ENCODE assay signal across 8 cellular contexts in the genomic region with DNA sequence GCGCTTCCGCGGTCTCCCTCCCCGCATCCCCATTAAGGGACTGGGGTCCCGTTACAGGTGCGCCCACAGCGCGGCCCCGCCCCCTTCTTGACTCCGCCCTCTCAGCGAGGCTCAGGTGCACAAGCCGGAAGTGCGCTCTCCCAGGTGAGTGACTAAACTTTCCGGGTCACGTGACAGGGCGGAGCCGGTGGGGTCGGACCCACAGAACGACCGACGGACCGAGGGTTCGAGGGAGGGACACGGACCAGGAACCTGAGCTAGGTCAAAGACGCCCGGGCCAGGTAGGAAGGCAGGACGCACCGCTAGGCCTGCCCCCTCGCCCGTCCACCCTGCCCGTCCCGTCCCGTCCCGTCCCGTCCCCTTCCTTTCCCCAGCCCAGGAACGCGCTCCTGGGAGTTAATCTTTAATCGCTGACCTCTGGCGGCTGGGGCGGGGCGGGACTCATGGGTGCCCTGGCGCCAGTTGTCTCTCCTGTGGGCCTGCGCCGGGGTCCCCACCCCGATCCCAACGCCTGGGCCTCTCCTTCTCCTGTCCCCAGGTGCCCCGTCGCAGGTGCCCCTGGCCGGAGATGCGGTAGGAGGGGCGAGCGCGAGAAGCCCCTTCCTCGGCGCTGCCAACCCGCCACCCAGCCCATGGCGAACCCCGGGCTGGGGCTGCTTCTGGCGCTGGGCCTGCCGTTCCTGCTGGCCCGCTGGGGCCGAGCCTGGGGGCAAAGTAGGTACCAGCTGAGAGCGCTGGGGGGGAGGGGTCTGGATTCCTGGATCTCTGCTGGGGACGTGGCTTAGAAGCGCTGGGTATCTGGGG. TPM values are rescaled to one million over a fixed set of nuclear protein-coding genes. Genes with fewer than 3 reads are reported as not detected.
DNase-seq lines count a peak whose midpoint lies in the region; ATAC-seq and TF ChIP-seq lines count a peak whose summit lies in the region.

Gene CRB3 (plus strand): TSS at position 202 of the 804 bp plus-strand sequence. CDS start 431 bp downstream, at position 633.

- peaks cover 55% of the 10 kb centered on the region for H3K36me3 Mint-ChIP-seq in Calu3 (ENCODE audit: insufficient read depth, unreplicated experiment)
- H3K36me3 Mint-ChIP-seq in nephron progenitor cell (ENCODE audit: low read depth) = no peaks in the 10 kb centered on the region
- H3K36me3 Mint-ChIP-seq in HFFc6 (ENCODE audit: low read depth) = no peaks in the 10 kb centered on the region

- no peak for TF ChIP-seq CTCF in Calu3 (IDR thresholded peaks at IDR 0.05; ENCODE audit: unreplicated experiment)
- TF ChIP-seq CTCF in nephron progenitor cell (IDR thresholded peaks at IDR 0.05) = no peak
- TF ChIP-seq CTCF in HFFc6 (IDR thresholded peaks at IDR 0.05) = no peak

- TSS peak; percentile 8 for BruUV-seq in Calu3 (replicated peaks; lab: Mats Ljungman, UMichigan)

- no peaks in the 10 kb centered on the region for H3K27me3 Mint-ChIP-seq in Calu3 (ENCODE audit: unreplicated experiment)
- H3K27me3 Mint-ChIP-seq in nephron progenitor cell (ENCODE audit: low read depth, poor library complexity) = peaks cover 84% of the 10 kb centered on the region
- H3K27me3 Mint-ChIP-seq in HFFc6 (ENCODE audit: insufficient read depth) = peaks cover 23% of the 10 kb centered on the region

- H3K4me1 Mint-ChIP-seq in Calu3 (ENCODE audit: low read depth, unreplicated experiment) (peaks cover 15% of the 10 kb centered on the region), nephron progenitor cell (peaks cover 11% of the 10 kb centered on the region), HFFc6 (ENCODE audit: low read depth) (peaks cover 10% of the 10 kb centered on the region)

- no peaks in the 10 kb centered on the region for H3K9me3 Mint-ChIP-seq in Calu3 (ENCODE audit: low read depth, unreplicated experiment)
- H3K9me3 Mint-ChIP-seq in nephron progenitor cell = no peaks in the 10 kb centered on the region
- no peaks in the 10 kb centered on the region for H3K9me3 Mint-ChIP-seq in HFFc6

- H3K4me3 Mint-ChIP-seq in Calu3 (ENCODE audit: low read depth, unreplicated experiment) = peak within 1 kb of the TSS; percentile 90
- no peak within 1 kb of the TSS for H3K4me3 Mint-ChIP-seq in nephron progenitor cell
- H3K4me3 Mint-ChIP-seq in HFFc6 = no peak within 1 kb of the TSS

- intact Hi-C loops in Calu3 (cut with micrococcal nuclease; ENCODE audit: unreplicated experiment) = no loop called here

- no peak for ATAC-seq in GM21529 (IDR thresholded peaks at IDR 0.05; ENCODE audit: unreplicated experiment)
- ATAC-seq in HG02678 (IDR thresholded peaks at IDR 0.05; ENCODE audit: unreplicated experiment) = no peak

- CTCF ChIA-PET in Calu3 (lab: Charles Lee) = interaction anchor here (0.7 kb wide), 1 partner anchor 104 kb away, joined by 3 read pairs; no protein-coding TSS in a partner anchor

- H3K27ac Mint-ChIP-seq in Calu3 (ENCODE audit: unreplicated experiment) = peak within 1 kb of the TSS; percentile 89
- H3K27ac Mint-ChIP-seq in nephron progenitor cell = no peak within 1 kb of the TSS
- H3K27ac Mint-ChIP-seq in HFFc6 = no peak within 1 kb of the TSS

- DNase-seq in Calu3 (peak; percentile 95), NCI-H345 treated with DMSO at 0.1 percent for 48 hours (lab: John Stamatoyannopoulos, UW; ENCODE audit: unreplicated experiment) (peak; percentile 67), nephron progenitor cell (peak; percentile 36), mesenteric fat pad (ENCODE audit: low spot score) (no peak), HFFc6 (no peak)
- DNase-seq in central memory CD4-positive, alpha-beta T cell = peak; percentile 27

RNA-seq across cellular contexts. Expression of gene CRB3, which starts in this region (rescaled TPM):
- 45.6 and 47.6 TPM in 2 replicates for total RNA-seq in Calu3 (2022)
- not detected for total RNA-seq in mesenteric fat pad
- not detected for total RNA-seq in HFFc6 (2021; fragmentation: NEBNext Ultra II Directional; extraction: Animal tissue kit (Norgen Biotek cat#: 25700))

Comparison
In these comparisons a context has a peak if more than half of its experiments do, and no peak if none do; other contexts are left out.
1. RNA of gene CRB3 (total RNA-seq): 45.6 to 47.6 TPM in Calu3; not detected in mesenteric fat pad (single experiment) and not detected in HFFc6; every median in the first group is over 10 times any median in the second.
2. DNase-seq: peak in Calu3 (single experiment), NCI-H345 treated with DMSO at 0.1 percent for 48 hours (single experiment), central memory CD4-positive, alpha-beta T cell (single experiment) and nephron progenitor cell (single experiment); none in mesenteric fat pad (single experiment) and HFFc6 (single experiment).